In genomic region chr6:157464653-157465535, GRCh38 we compare ENCODE assay signal across 8 cellular contexts.
DNase-seq lines count a peak whose midpoint lies in the region; ATAC-seq and TF ChIP-seq lines count a peak whose summit lies in the region.

No MANE protein-coding gene starts in this region.

- ATAC-seq in GM19452 (IDR thresholded peaks at IDR 0.05; ENCODE audit: unreplicated experiment): peak; percentile 57
- peak; percentile 70 for ATAC-seq in HG03378 (IDR thresholded peaks at IDR 0.05; ENCODE audit: unreplicated experiment)
- no peak for ATAC-seq in mucosa of descending colon

- H3K4me3 ChIP-seq in mucosa of descending colon: no peak overlapping the region

- no peaks in the 10 kb centered on the region for H3K4me1 ChIP-seq in mucosa of descending colon (ENCODE audit: low read depth)

- TF ChIP-seq CTCF in GM10266 (IDR thresholded peaks at IDR 0.05; ENCODE audit: control insufficient read depth, insufficient read depth, low read depth, missing control alignments) (no peak), mucosa of descending colon (IDR thresholded peaks at IDR 0.05) (no peak)

- DNase-seq in GM10266 (ENCODE audit: extremely low spot score) (peak; percentile 50), erythroblast (lab: John Stamatoyannopoulos, UW) (peak; percentile 24 to 32), mucosa of descending colon (no peak), SHP77 (lab: John Stamatoyannopoulos, UW) (no peak), SKM-1 (lab: John Stamatoyannopoulos, UW; ENCODE audit: unreplicated experiment) (no peak), SW 1271 (lab: John Stamatoyannopoulos, UW) (no peak)

- TF ChIP-seq POLR2A in erythroblast (IDR thresholded peaks at IDR 0.05; ENCODE audit: low read length): no peak

- no peaks in the 10 kb centered on the region for H3K36me3 ChIP-seq in mucosa of descending colon (ENCODE audit: low read depth)

- intact Hi-C loops in mucosa of descending colon (cut with DNase I, micrococcal nuclease): no loop called here

- H3K9me3 ChIP-seq in mucosa of descending colon: no peaks in the 10 kb centered on the region

Comparison
In these comparisons a context has a peak if more than half of its experiments do, and no peak if none do; other contexts are left out.
1. DNase-seq: peak in GM10266 (single experiment) and erythroblast (2 of 2); none in mucosa of descending colon (0 of 3), SHP77 (0 of 2), SKM-1 (single experiment) and SW 1271 (0 of 2).